In the genomic region with DNA sequence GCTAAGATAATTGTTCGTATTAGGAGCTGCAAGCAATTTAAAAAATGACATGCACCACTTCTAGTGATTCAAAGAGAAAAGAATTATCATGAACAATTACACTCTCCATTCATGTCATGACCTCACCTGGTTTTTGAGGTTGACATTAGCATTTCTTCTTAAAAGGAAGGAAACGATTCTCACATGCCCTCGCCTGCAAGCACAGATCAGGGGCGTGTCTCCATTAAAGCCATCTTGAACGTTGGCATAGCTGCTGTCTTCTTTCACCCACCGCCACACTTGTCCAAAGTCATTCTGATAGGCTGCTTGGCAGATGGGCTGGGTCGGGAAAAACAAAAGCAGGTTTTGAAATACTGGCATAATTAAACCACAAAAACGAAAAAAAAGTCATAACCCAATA, we compare ENCODE assay signal across 10 cellular contexts. TPM values are rescaled to one million over a fixed set of nuclear protein-coding genes. Genes with fewer than 3 reads are reported as not detected.
DNase-seq lines count a peak whose midpoint lies in the region; ATAC-seq and TF ChIP-seq lines count a peak whose summit lies in the region.
"Had no signal": no experiment of that assay in that cellular context is flagged by ENCODE, and none has a peak within 500 bp of the region (broad histone marks: within the 10 kb centered on the region; RNA-seq: fewer than 3 reads in every experiment).

No MANE protein-coding gene starts in this region.

- 58 to 61% methylated on average over 8 of the region's 8 CpGs for WGBS in body of pancreas, 2 donors

- H3K4me1 Mint-ChIP-seq in effector memory CD8-positive, alpha-beta T cell (ENCODE audit: low read depth in 2 of 2): peaks cover 23 to 43% of the 10 kb centered on the region in 2 donors
- peaks cover 52% of the 10 kb centered on the region for H3K4me1 Mint-ChIP-seq in stimulated activated effector memory CD8-positive, alpha-beta T cell treated with anti-CD3 and anti-CD28 coated beads, Interleukin-12 subunit alpha, Interleukin-12 subunit beta, amount 100 ng/mL, for 72 hours

- no peaks in the 10 kb centered on the region for H3K36me3 Mint-ChIP-seq in effector memory CD8-positive, alpha-beta T cell (ENCODE audit: insufficient read depth)
- H3K36me3 Mint-ChIP-seq in stimulated activated effector memory CD8-positive, alpha-beta T cell treated with anti-CD3 and anti-CD28 coated beads, Interleukin-12 subunit alpha, Interleukin-12 subunit beta, amount 100 ng/mL, for 72 hours: no peaks in the 10 kb centered on the region

- no peak overlapping the region for H3K27ac ChIP-seq in body of pancreas

- peak overlapping the region in 1 of 2 donors; percentile 28 for H3K27ac Mint-ChIP-seq in effector memory CD8-positive, alpha-beta T cell
- H3K27ac Mint-ChIP-seq in stimulated activated effector memory CD8-positive, alpha-beta T cell treated with anti-CD3 and anti-CD28 coated beads, Interleukin-12 subunit alpha, Interleukin-12 subunit beta, amount 100 ng/mL, for 72 hours: peak overlapping the region; percentile 13
- H3K27ac Mint-ChIP-seq: H9 had no signal

- no peaks in the 10 kb centered on the region for H3K27me3 Mint-ChIP-seq in effector memory CD8-positive, alpha-beta T cell

- peak overlapping the region; percentile 42 to 45 for H3K4me3 Mint-ChIP-seq in effector memory CD8-positive, alpha-beta T cell
- H3K4me3 Mint-ChIP-seq in stimulated activated effector memory CD8-positive, alpha-beta T cell treated with anti-CD3 and anti-CD28 coated beads, Interleukin-12 subunit alpha, Interleukin-12 subunit beta, amount 100 ng/mL, for 72 hours: peak overlapping the region; percentile 46
- H3K4me3 Mint-ChIP-seq: H9 had no signal

- no peak overlapping the region for H3K4me3 ChIP-seq in body of pancreas

- DNase-seq in T-helper 2 cell (peak; percentile 5 to 96 (median 25)), activated T-cell treated with anti-CD3 and anti-CD28 coated beads for 48 hours (ENCODE audit: low read depth) (peak; percentile 29), GM13976 (ENCODE audit: low spot score) (no peak), body of pancreas (no peak)
- DNase-seq in effector memory CD8-positive, alpha-beta T cell: peak; percentile 38 to 46 (median 38)
- DNase-seq in stimulated activated effector memory CD8-positive, alpha-beta T cell treated with anti-CD3 and anti-CD28 coated beads, Interleukin-12 subunit alpha, Interleukin-12 subunit beta, amount 100 ng/mL, for 72 hours (ENCODE audit: low spot score in 2 of 2): peak in 1 of 2 donors; percentile 16
- DNase-seq: COR-L47, H9 had no signal

- H3K27me3 ChIP-seq in body of pancreas: no peaks in the 10 kb centered on the region

- no peak for TF ChIP-seq POLR2A in body of pancreas (IDR thresholded peaks at IDR 0.05)

- no peaks in the 10 kb centered on the region for H3K9me3 ChIP-seq in body of pancreas

- no peaks in the 10 kb centered on the region for H3K36me3 ChIP-seq in body of pancreas (replicated peaks in 1 of 2; ENCODE audit: insufficient read depth in 1 of 2, low read depth in 2 of 2)

- peak; percentile 76 for ATAC-seq in effector memory CD8-positive, alpha-beta T cell (replicated peaks)
- peak; percentile 84 for ATAC-seq in stimulated activated effector memory CD8-positive, alpha-beta T cell treated with anti-CD3 and anti-CD28 coated beads, Interleukin-12 subunit alpha, Interleukin-12 subunit beta, amount 100 ng/mL, for 72 hours
- ATAC-seq in GM21447 (IDR thresholded peaks at IDR 0.05; ENCODE audit: unreplicated experiment): no peak
- ATAC-seq in body of pancreas: no peak

- no peaks in the 10 kb centered on the region for H3K4me1 ChIP-seq in body of pancreas

- intact Hi-C loops in body of pancreas (cut with DNase I): no loop called here

- H3K9me3 Mint-ChIP-seq in effector memory CD8-positive, alpha-beta T cell: no peaks in the 10 kb centered on the region
- H3K9me3 Mint-ChIP-seq in stimulated activated effector memory CD8-positive, alpha-beta T cell treated with anti-CD3 and anti-CD28 coated beads, Interleukin-12 subunit alpha, Interleukin-12 subunit beta, amount 100 ng/mL, for 72 hours: no peaks in the 10 kb centered on the region
- H3K9me3 Mint-ChIP-seq: H9 had no signal

- TF ChIP-seq CTCF in GM13976 (IDR thresholded peaks at IDR 0.05; ENCODE audit: borderline replicate concordance, control extremely low read depth, extremely low read depth, insufficient read depth, missing control alignments) (no peak), body of pancreas (IDR thresholded peaks at IDR 0.05) (no peak)

- in situ Hi-C loops in GM13976 (cut with MboI; ENCODE audit: low sequenced_read_pairs, unreplicated experiment): loop anchor here (10.0 kb wide), 1 partner anchor 383 kb away; no protein-coding TSS in a partner anchor

RNA-seq across cellular contexts. Expression of gene ANKRD22, which starts 19.9 kb away (rescaled TPM):
- total RNA-seq in body of pancreas: 10 to 100 TPM in 1 of 2 donors, 1 to 10 TPM in 1; 5.9 to 13.5 TPM
- total RNA-seq: H9 had no signal

RNA-seq across cellular contexts. Expression of gene LIPM, which starts 29.2 kb away (rescaled TPM):
- not detected for total RNA-seq in body of pancreas
- total RNA-seq: H9; T-helper 1 cell treated with Interleukin-12 subunit alpha and Interleukin-12 subunit beta and Interleukin-4 antibody, amounts not matched to agents 30 ng/mL and 1 ng/mL, for 36 hours had no signal

RNA-seq across cellular contexts. Expression of gene STAMBPL1, which starts 48.3 kb away (rescaled TPM):
- total RNA-seq in body of pancreas: 10 to 100 TPM; 10.1 to 26.7 TPM

Comparison
In these comparisons a context has a peak if more than half of its experiments do, and no peak if none do; other contexts are left out.
1. DNase-seq: peak in T-helper 2 cell (5 of 5), activated T-cell treated with anti-CD3 and anti-CD28 coated beads for 48 hours (single experiment) and effector memory CD8-positive, alpha-beta T cell (3 of 3); none in GM13976 (single experiment) and body of pancreas (0 of 4).
2. ATAC-seq: peak in effector memory CD8-positive, alpha-beta T cell (single experiment) and stimulated activated effector memory CD8-positive, alpha-beta T cell treated with anti-CD3 and anti-CD28 coated beads, Interleukin-12 subunit alpha, Interleukin-12 subunit beta, amount 100 ng/mL, for 72 hours (single experiment); none in GM21447 (single experiment) and body of pancreas (single experiment).